ENCODE assay signal across 29 cellular contexts in genomic region chr3:69354948-69355347, GRCh38. TPM values are rescaled to one million over a fixed set of nuclear protein-coding genes. Genes with fewer than 3 reads are reported as not detected.
A peak's percentile ranks its signal among the peaks of the same experiment; 100 is the strongest.
DNase-seq lines count a peak whose midpoint lies in the region; ATAC-seq, FAIRE-seq and TF ChIP-seq lines count a peak whose summit lies in the region.
"Had no signal": no experiment of that assay in that cellular context is flagged by ENCODE, and none has a peak within 500 bp of the region (broad histone marks: within the 10 kb centered on the region; RNA-seq: fewer than 3 reads in every experiment).

No MANE protein-coding gene starts in this region.

- no peak for TF ChIP-seq CTCF in keratinocyte (optimal IDR thresholded peaks at IDR 0.05 in 1 of 3, IDR thresholded peaks at IDR 0.05 in 1 of 3, conservative IDR thresholded peaks at IDR 0.05 in 1 of 3; ENCODE audit: extremely low read depth in 1 of 3, insufficient read depth in 2 of 3, low read length in 3 of 3)

- H3K79me2 ChIP-seq in keratinocyte (ENCODE audit: control insufficient read depth, insufficient read depth, low read length) = peaks cover 51% of the 10 kb centered on the region

- dilution Hi-C loops in keratinocyte (cut with MboI; ENCODE audit: extremely low pct_ligation_motif_present, low sequenced_read_pairs) = no loop called here

- H2AFZ ChIP-seq in keratinocyte (ENCODE audit: control insufficient read depth, low read length) = no peak overlapping the region

- peak overlapping the region; percentile 66 to 98 (median 90) for H3K4me2 ChIP-seq in BLaER1 treated with 17β-estradiol and CSF1 and Interleukin-3, amounts not matched to agents 10 nM and 100 nM
- H3K4me2 ChIP-seq in keratinocyte (ENCODE audit: control insufficient read depth, extremely low read depth, insufficient read depth, low read depth, low read length) = no peak overlapping the region

- peaks cover 0 to 16% (median 8%) of the 10 kb centered on the region in 11 experiments; a peak in 18 of 22 replicates for H3K9me3 ChIP-seq in BLaER1 treated with 17β-estradiol and CSF1 and Interleukin-3, amounts not matched to agents 10 nM and 100 nM (replicated peaks in 1 of 11)
- H3K9me3 ChIP-seq in MG63 (no peaks in the 10 kb centered on the region), keratinocyte (ENCODE audit: control insufficient read depth, low read depth, low read length) (no peaks in the 10 kb centered on the region)
- H3K9me3 ChIP-seq: ascending aorta, Caco-2 had no signal

- no peak overlapping the region for H3K4me3 Mint-ChIP-seq in activated naive CD4-positive, alpha-beta T cell treated with anti-CD3 and anti-CD28 coated beads for 36 hours
- H3K4me3 Mint-ChIP-seq: activated CD8-positive, alpha-beta T cell treated with anti-CD3 and anti-CD28 coated beads, Interleukin-2, amount 10 ng/mL, durations not matched to agents 7 days and 5 days; activated naive CD8-positive, alpha-beta T cell; activated T-helper 17 cell treated with anti-CD3 and anti-CD28 coated beads, Interleukin-2, amount 50 U/mL, for 72 hours; central memory CD8-positive, alpha-beta T cell; HFFc6; nephron had no signal

- H3K27me3 Mint-ChIP-seq in activated naive CD4-positive, alpha-beta T cell treated with anti-CD3 and anti-CD28 coated beads for 36 hours (ENCODE audit: low read depth) = peaks cover 22% of the 10 kb centered on the region

- peak overlapping the region in 8 of 11 experiments; percentile 86 to 94 (median 90); a peak in 9 of 22 replicates for H3K9ac ChIP-seq in BLaER1 treated with 17β-estradiol and CSF1 and Interleukin-3, amounts not matched to agents 10 nM and 100 nM
- H3K9ac ChIP-seq in keratinocyte (ENCODE audit: control insufficient read depth, extremely low read depth, insufficient read depth, low read length) = no peak overlapping the region

- H4K20me1 ChIP-seq in BLaER1 treated with 17β-estradiol and CSF1 and Interleukin-3, amounts not matched to agents 10 nM and 100 nM = peaks cover 0 to 8% (median 0%) of the 10 kb centered on the region in 11 experiments; a peak in 3 of 22 replicates
- H4K20me1 ChIP-seq in keratinocyte (ENCODE audit: control insufficient read depth, extremely low read depth, insufficient read depth, low read length) = no peaks in the 10 kb centered on the region

- H3K27ac ChIP-seq in BLaER1 treated with 17β-estradiol and CSF1 and Interleukin-3, amounts not matched to agents 10 nM and 100 nM = peak overlapping the region in 10 of 11 experiments; percentile 91 to 99 (median 94); a peak in 19 of 22 replicates
- no peak overlapping the region for H3K27ac ChIP-seq in keratinocyte (ENCODE audit: control insufficient read depth, insufficient read depth, low read length)
- H3K27ac ChIP-seq: C4-2B had no signal

- peaks cover 0 to 28% (median 13%) of the 10 kb centered on the region in 11 experiments; a peak in 12 of 22 replicates for H3K36me3 ChIP-seq in BLaER1 treated with 17β-estradiol and CSF1 and Interleukin-3, amounts not matched to agents 10 nM and 100 nM
- H3K36me3 ChIP-seq in MG63 (no peaks in the 10 kb centered on the region), keratinocyte (ENCODE audit: control insufficient read depth in 2 of 2, extremely low read depth in 1 of 2, insufficient read depth in 2 of 2, low read length in 2 of 2) (peaks cover 0 to 3% of the 10 kb centered on the region in 2 experiments)
- H3K36me3 ChIP-seq: ascending aorta had no signal

- DNase-seq in MG63 (peak; percentile 16), dermis blood vessel endothelial cell (peak; percentile 61), keratinocyte (ENCODE audit: low read depth, low spot score) (peak; percentile 19)
- DNase-seq in activated naive CD4-positive, alpha-beta T cell treated with anti-CD3 and anti-CD28 coated beads for 36 hours = no peak
- no peak for DNase-seq in activated CD8-positive, alpha-beta memory T cell treated with anti-CD3 and anti-CD28 coated beads, Interleukin-2, amount 50 U/mL, for 4 hours
- no peak for DNase-seq in activated CD4-positive, alpha-beta T cell treated with anti-CD3 and anti-CD28 coated beads, Interleukin-2, amount 50 U/mL, for 48 hours
- DNase-seq: activated CD4-positive, alpha-beta T cell treated with anti-CD3 and anti-CD28 coated beads for 1 hour; activated CD8-positive, alpha-beta T cell treated with anti-CD3 and anti-CD28 coated beads, Interleukin-2, amount 10 ng/mL, durations not matched to agents 7 days and 5 days; Caco-2; DMS79; HFFc6; NCI-H1105 treated with DMSO at 0.1 percent for 48 hours; NCI-H2029; NCI-H524 treated with DMSO at 0.1 percent for 48 hours; OCI-M1; Right ventricle myocardium superior; stimulated activated CD4-positive, alpha-beta T cell treated with anti-CD3 and anti-CD28 coated beads, Interleukin-4, amount 100 ng/mL, for 24 hours; trophoblast cell had no signal

- H3K4me1 Mint-ChIP-seq in activated naive CD4-positive, alpha-beta T cell treated with anti-CD3 and anti-CD28 coated beads for 36 hours (ENCODE audit: low read depth) = peaks cover 12% of the 10 kb centered on the region

- H3K27me3 ChIP-seq in BLaER1 treated with 17β-estradiol and CSF1 and Interleukin-3, amounts not matched to agents 10 nM and 100 nM = no peaks in the 10 kb centered on the region
- no peaks in the 10 kb centered on the region for H3K27me3 ChIP-seq in MG63
- H3K27me3 ChIP-seq in keratinocyte (ENCODE audit: control insufficient read depth, extremely low read depth, insufficient read depth, low read length) = no peaks in the 10 kb centered on the region
- H3K27me3 ChIP-seq: ascending aorta had no signal

- FAIRE-seq in keratinocyte (lab: Jason Lieb, UNC) = peak; percentile 65
- FAIRE-seq: endometrium, H1, K562 had no signal

- peaks cover 49 to 72% (median 54%) of the 10 kb centered on the region in 10 experiments for H3K4me1 ChIP-seq in BLaER1 treated with 17β-estradiol and CSF1 and Interleukin-3, amounts not matched to agents 10 nM and 100 nM
- peaks cover 20% of the 10 kb centered on the region for H3K4me1 ChIP-seq in keratinocyte (ENCODE audit: control insufficient read depth, extremely low read depth, insufficient read depth, low read length)
- H3K4me1 ChIP-seq: Caco-2 had no signal

- no peaks in the 10 kb centered on the region for H3K36me3 Mint-ChIP-seq in activated naive CD4-positive, alpha-beta T cell treated with anti-CD3 and anti-CD28 coated beads for 36 hours (ENCODE audit: low read depth)
- H3K36me3 Mint-ChIP-seq: activated naive CD8-positive, alpha-beta T cell had no signal

- H3K4me3 ChIP-seq in BLaER1 treated with 17β-estradiol and CSF1 and Interleukin-3, amounts not matched to agents 10 nM and 100 nM = no peak overlapping the region
- H3K4me3 ChIP-seq in MG63 (no peak overlapping the region), keratinocyte (ENCODE audit: control insufficient read depth in 2 of 3, extremely low read depth in 1 of 3, insufficient read depth in 2 of 3, low read depth in 1 of 3, low read length in 3 of 3) (no peak overlapping the region)
- H3K4me3 ChIP-seq: ascending aorta, K562 had no signal

- intact Hi-C loops in activated naive CD4-positive, alpha-beta T cell treated with anti-CD3 and anti-CD28 coated beads for 36 hours (cut with micrococcal nuclease) = no loop called here

- CTCF ChIA-PET in activated naive CD4-positive, alpha-beta T cell treated with anti-CD3 and anti-CD28 coated beads for 36 hours (lab: Charles Lee) = no interaction called here

- H3K27ac Mint-ChIP-seq in activated naive CD4-positive, alpha-beta T cell treated with anti-CD3 and anti-CD28 coated beads for 36 hours = no peak overlapping the region
- H3K27ac Mint-ChIP-seq: activated CD8-positive, alpha-beta T cell treated with anti-CD3 and anti-CD28 coated beads, Interleukin-2, amount 10 ng/mL, durations not matched to agents 7 days and 5 days; activated naive CD8-positive, alpha-beta T cell; activated T-helper 17 cell treated with anti-CD3 and anti-CD28 coated beads, Interleukin-2, amount 50 U/mL, for 72 hours; HFFc6; nephron had no signal

- ATAC-seq in HG02938 (IDR thresholded peaks at IDR 0.05; ENCODE audit: unreplicated experiment) = no peak
- ATAC-seq: activated CD8-positive, alpha-beta T cell treated with anti-CD3 and anti-CD28 coated beads, Interleukin-2, amount 10 ng/mL, durations not matched to agents 7 days and 5 days; activated T-helper 17 cell treated with anti-CD3 and anti-CD28 coated beads, Interleukin-2, amount 50 U/mL, for 72 hours; K562 had no signal

- peaks cover 6% of the 10 kb centered on the region for H3K9me3 Mint-ChIP-seq in activated naive CD4-positive, alpha-beta T cell treated with anti-CD3 and anti-CD28 coated beads for 36 hours
- H3K9me3 Mint-ChIP-seq: central memory CD8-positive, alpha-beta T cell; HFFc6 had no signal

- no peaks in the 10 kb centered on the region for H3K9me1 ChIP-seq in keratinocyte (ENCODE audit: control insufficient read depth, extremely low read depth, insufficient read depth, low read length)

RNA-seq across cellular contexts. Expression of gene FRMD4B, which starts 30.9 kb away (rescaled TPM):
- 5.1 and 66.7 TPM in 2 replicates for total RNA-seq in MG63 (2014; rRNA removed; shearing (Covaris generic); ENCODE audit: low replicate concordance)
- total RNA-seq in dermis blood vessel endothelial cell = 112 and 117 TPM in 2 replicates
- polyA plus RNA-seq in keratinocyte = 34.7 to 48.3 TPM (median 48.0 TPM) in 3 replicates
- 27.1 TPM for polyA plus RNA-seq in keratinocyte (2011; ENCODE audit: low read depth)
- 24.3 and 38.0 TPM in 2 replicates for polyA plus RNA-seq in keratinocyte (2011; cell fraction: cytosol; rRNA removed)
- 57.8 and 61.8 TPM in 2 replicates for polyA plus RNA-seq in keratinocyte (2011; cell fraction: nucleus; rRNA removed)
- polyA plus RNA-seq in keratinocyte (2012; ENCODE audit: low replicate concordance) = 34.0 and 37.6 TPM in 2 replicates
- polyA minus RNA-seq in keratinocyte = 49.1 to 82.5 TPM (median 65.5 TPM) in 3 replicates
- polyA minus RNA-seq in keratinocyte (2011; cell fraction: cytosol; rRNA and poly(A)+ RNA removed) = 30.9 TPM
- polyA minus RNA-seq in keratinocyte (2011; cell fraction: nucleus; rRNA and poly(A)+ RNA removed) = 75.4 and 151 TPM in 2 replicates
- 10 to 100 TPM; 11.9 to 12.1 TPM for total RNA-seq in activated naive CD4-positive, alpha-beta T cell treated with anti-CD3 and anti-CD28 coated beads for 36 hours

Comparison
In these comparisons a context has a peak if more than half of its experiments do, and no peak if none do; other contexts are left out.
1. DNase-seq: peak in MG63 (single experiment), dermis blood vessel endothelial cell (single experiment) and keratinocyte (single experiment); none in activated naive CD4-positive, alpha-beta T cell treated with anti-CD3 and anti-CD28 coated beads for 36 hours (single experiment), activated CD8-positive, alpha-beta memory T cell treated with anti-CD3 and anti-CD28 coated beads, Interleukin-2, amount 50 U/mL, for 4 hours (single experiment) and activated CD4-positive, alpha-beta T cell treated with anti-CD3 and anti-CD28 coated beads, Interleukin-2, amount 50 U/mL, for 48 hours (0 of 2).